Comparison of ENCODE assay signal across 7 cellular contexts in the genomic region with DNA sequence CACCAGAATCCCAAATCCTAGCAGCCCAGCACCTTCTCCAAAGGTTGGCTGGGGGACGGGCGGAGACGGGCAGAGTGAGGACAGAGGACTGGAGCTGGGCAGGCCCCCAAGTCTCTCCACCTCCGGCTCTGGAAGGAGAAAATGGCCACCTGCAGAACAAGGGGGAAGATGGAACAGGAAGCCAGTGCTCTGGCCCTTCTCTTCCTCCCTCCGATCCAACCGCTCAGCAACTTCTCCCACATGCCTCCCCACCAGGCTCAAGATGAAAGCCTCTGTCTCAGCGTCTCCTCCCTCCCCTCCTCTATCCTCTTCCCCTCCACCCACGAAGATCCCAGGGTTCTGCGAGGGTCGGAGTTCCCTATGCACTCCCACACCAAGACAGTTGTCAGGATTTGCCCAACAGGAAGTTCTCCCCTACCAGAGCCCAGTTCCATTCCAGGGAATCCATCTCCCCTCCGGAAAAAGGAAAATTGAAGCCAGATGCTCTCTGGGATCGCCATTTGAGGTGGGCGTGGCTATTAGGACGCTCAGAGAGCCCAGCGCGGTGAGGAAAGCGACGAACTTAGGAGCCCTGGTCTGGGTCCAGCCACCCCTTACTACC. TPM values are rescaled to one million over a fixed set of nuclear protein-coding genes. Genes with fewer than 3 reads are reported as not detected.
DNase-seq lines count a peak whose midpoint lies in the region; ATAC-seq, FAIRE-seq and TF ChIP-seq lines count a peak whose summit lies in the region.

No MANE protein-coding gene starts in this region.

- TF ChIP-seq CTCF in type B pancreatic cell (conservative IDR thresholded peaks at IDR 0.05) = no peak

- no peaks in the 10 kb centered on the region for H3K36me3 ChIP-seq in mesodermal cell (ENCODE audit: control insufficient read depth, insufficient read depth, low read length)

- no peaks in the 10 kb centered on the region for H3K36me3 Mint-ChIP-seq in type B pancreatic cell
- H3K36me3 Mint-ChIP-seq in activated CD8-positive, alpha-beta T cell treated with anti-CD3 and anti-CD28 coated beads, Interleukin-2, amount 10 ng/mL, durations not matched to agents 7 days and 5 days (ENCODE audit: low read depth) = peaks cover 37% of the 10 kb centered on the region

- peak; percentile 82 for FAIRE-seq in endometrium (lab: Jason Lieb, UNC)

- H3K27ac Mint-ChIP-seq in type B pancreatic cell = peak overlapping the region; percentile 94
- H3K27ac Mint-ChIP-seq in activated CD8-positive, alpha-beta T cell treated with anti-CD3 and anti-CD28 coated beads, Interleukin-2, amount 10 ng/mL, durations not matched to agents 7 days and 5 days = no peak overlapping the region

- DNase-seq in NCI-H2227 (lab: John Stamatoyannopoulos, UW; ENCODE audit: unreplicated experiment) = peak; percentile 70
- no peak for DNase-seq in type B pancreatic cell (ENCODE audit: extremely low spot score, unreplicated experiment)
- DNase-seq in activated CD8-positive, alpha-beta T cell treated with anti-CD3 and anti-CD28 coated beads, Interleukin-2, amount 10 ng/mL, durations not matched to agents 7 days and 5 days = no peak
- no peak for DNase-seq in NCI-H1048 (lab: John Stamatoyannopoulos, UW)

- POLR2A ChIA-PET in activated CD8-positive, alpha-beta T cell treated with anti-CD3 and anti-CD28 coated beads, Interleukin-2, amount 10 ng/mL, durations not matched to agents 7 days and 5 days (lab: Charles Lee) = no interaction called here

- H3K4me1 Mint-ChIP-seq in type B pancreatic cell (ENCODE audit: unreplicated experiment) = peaks cover 35% of the 10 kb centered on the region
- no peaks in the 10 kb centered on the region for H3K4me1 Mint-ChIP-seq in activated CD8-positive, alpha-beta T cell treated with anti-CD3 and anti-CD28 coated beads, Interleukin-2, amount 10 ng/mL, durations not matched to agents 7 days and 5 days (ENCODE audit: low read depth)

- H3K27ac ChIP-seq in mesodermal cell (ENCODE audit: low read depth, low read length, severe bottlenecking) = peak overlapping the region; percentile 99

- H3K4me3 Mint-ChIP-seq in type B pancreatic cell = peak overlapping the region; percentile 92
- no peak overlapping the region for H3K4me3 Mint-ChIP-seq in activated CD8-positive, alpha-beta T cell treated with anti-CD3 and anti-CD28 coated beads, Interleukin-2, amount 10 ng/mL, durations not matched to agents 7 days and 5 days

- 11 to 16% methylated on average over 13 to 15 of the region's 18 CpGs for WGBS in mesodermal cell (ENCODE audit: insufficient coverage in 2 of 2), 2 experiments

- H3K9me3 ChIP-seq in mesodermal cell (ENCODE audit: control insufficient read depth, low read length) = no peaks in the 10 kb centered on the region

- no peaks in the 10 kb centered on the region for H3K9me3 Mint-ChIP-seq in type B pancreatic cell
- H3K9me3 Mint-ChIP-seq in activated CD8-positive, alpha-beta T cell treated with anti-CD3 and anti-CD28 coated beads, Interleukin-2, amount 10 ng/mL, durations not matched to agents 7 days and 5 days (ENCODE audit: insufficient read depth) = no peaks in the 10 kb centered on the region

- CTCF ChIA-PET in activated CD8-positive, alpha-beta T cell treated with anti-CD3 and anti-CD28 coated beads, Interleukin-2, amount 10 ng/mL, durations not matched to agents 7 days and 5 days (lab: Charles Lee) = interaction anchor here (1.3 kb wide), 1 partner anchor 27 kb away, joined by 5 read pairs; no protein-coding TSS in a partner anchor

- peaks cover 11% of the 10 kb centered on the region for H3K4me1 ChIP-seq in mesodermal cell (ENCODE audit: control insufficient read depth, insufficient read depth, low read length, poor library complexity, severe bottlenecking)

- H3K4me3 ChIP-seq in mesodermal cell (ENCODE audit: extremely low read depth, insufficient read depth, low read length, poor library complexity, severe bottlenecking) = peak overlapping the region; percentile 29

- no peak for ATAC-seq in activated CD8-positive, alpha-beta T cell treated with anti-CD3 and anti-CD28 coated beads, Interleukin-2, amount 10 ng/mL, durations not matched to agents 7 days and 5 days
- no peak for ATAC-seq in GM18861 (IDR thresholded peaks at IDR 0.05; ENCODE audit: unreplicated experiment)

- no peaks in the 10 kb centered on the region for H3K27me3 Mint-ChIP-seq in type B pancreatic cell
- no peaks in the 10 kb centered on the region for H3K27me3 Mint-ChIP-seq in activated CD8-positive, alpha-beta T cell treated with anti-CD3 and anti-CD28 coated beads, Interleukin-2, amount 10 ng/mL, durations not matched to agents 7 days and 5 days (ENCODE audit: low read depth)

RNA-seq across cellular contexts. Expression of a gene that starts 20.0 kb away (rescaled TPM):
- polyA plus RNA-seq in mesodermal cell (2013, experiment 1 of 2) = 5.5 TPM
- polyA plus RNA-seq in mesodermal cell (2013, experiment 2 of 2) = 4.5 TPM
- 22.2 and 25.8 TPM in 2 replicates for total RNA-seq in type B pancreatic cell (ENCODE audit: low replicate concordance)
- 10 to 100 TPM; 61.5 to 65.0 TPM for total RNA-seq in activated CD8-positive, alpha-beta T cell treated with anti-CD3 and anti-CD28 coated beads, Interleukin-2, amount 10 ng/mL, durations not matched to agents 7 days and 5 days

RNA-seq across cellular contexts. Expression of a gene that starts 40.2 kb away (rescaled TPM):
- 31.0 TPM for polyA plus RNA-seq in mesodermal cell (2013, experiment 1 of 2)
- polyA plus RNA-seq in mesodermal cell (2013, experiment 2 of 2) = 25.1 TPM
- 25.3 and 40.1 TPM in 2 replicates for total RNA-seq in type B pancreatic cell (ENCODE audit: low replicate concordance)
- 10 to 100 TPM; 38.5 to 40.7 TPM for total RNA-seq in activated CD8-positive, alpha-beta T cell treated with anti-CD3 and anti-CD28 coated beads, Interleukin-2, amount 10 ng/mL, durations not matched to agents 7 days and 5 days
